ENCODE assay signal across 13 cellular contexts in genomic region chr6:2982464-2983121, GRCh38. TPM values are rescaled to one million over a fixed set of nuclear protein-coding genes. Genes with fewer than 3 reads are reported as not detected.
A peak's percentile ranks its signal among the peaks of the same experiment; 100 is the strongest.
DNase-seq lines count a peak whose midpoint lies in the region; ATAC-seq, FAIRE-seq and TF ChIP-seq lines count a peak whose summit lies in the region.
"Had no signal": no experiment of that assay in that cellular context is flagged by ENCODE, and none has a peak within 500 bp of the region (broad histone marks: within the 10 kb centered on the region; RNA-seq: fewer than 3 reads in every experiment).

No MANE protein-coding gene starts in this region.

- H3K4me1 ChIP-seq in endothelial cell of umbilical vein (ENCODE audit: control insufficient read depth, extremely low read depth, insufficient read depth, low read length) (peaks cover 29% of the 10 kb centered on the region), upper lobe of left lung (peaks cover 31 to 38% (median 38%) of the 10 kb centered on the region in 4 donors)

- intact Hi-C loops in endothelial cell of umbilical vein (cut with micrococcal nuclease): no loop called here

- peaks cover 72% of the 10 kb centered on the region for H3K4me1 Mint-ChIP-seq in nephron progenitor cell

- no peaks in the 10 kb centered on the region for H3K79me2 ChIP-seq in endothelial cell of umbilical vein (ENCODE audit: control insufficient read depth, insufficient read depth, low read length)

- TF ChIP-seq EP300 in upper lobe of left lung (IDR thresholded peaks at IDR 0.05): no peak

- CTCF ChIA-PET in endothelial cell of umbilical vein (lab: Charles Lee): no interaction called here

- peak in 1 of 2 donors; percentile 33 for ATAC-seq in upper lobe of left lung (ENCODE audit: low FRiP score in 2 of 2)
- no peak for ATAC-seq in GM18867 (IDR thresholded peaks at IDR 0.05; ENCODE audit: unreplicated experiment)

- no peaks in the 10 kb centered on the region for H3K36me3 Mint-ChIP-seq in nephron progenitor cell (ENCODE audit: low read depth)
- H3K36me3 Mint-ChIP-seq: CD8-positive, alpha-beta memory T cell had no signal

- H3K27me3 Mint-ChIP-seq in nephron progenitor cell (ENCODE audit: low read depth, poor library complexity): peaks cover 22% of the 10 kb centered on the region

- no peaks in the 10 kb centered on the region for H3K9me3 Mint-ChIP-seq in nephron progenitor cell
- H3K9me3 Mint-ChIP-seq: CD8-positive, alpha-beta memory T cell had no signal

- H3K36me3 ChIP-seq in endothelial cell of umbilical vein (ENCODE audit: control insufficient read depth in 2 of 2, extremely low read depth in 1 of 2, insufficient read depth in 2 of 2, low read length in 2 of 2) (no peaks in the 10 kb centered on the region), upper lobe of left lung (no peaks in the 10 kb centered on the region)
- H3K36me3 ChIP-seq: ovary, SJSA1 had no signal

- no peak overlapping the region for H3K9ac ChIP-seq in endothelial cell of umbilical vein (replicated peaks; ENCODE audit: extremely low read depth, insufficient read depth, low read length)

- DNase-seq in MV-4-11 (lab: John Stamatoyannopoulos, UW): peak; percentile 64
- peak; percentile 44 for DNase-seq in endothelial cell of umbilical vein (ENCODE audit: low read depth, low spot score)
- DNase-seq in nephron progenitor cell: no peak
- no peak for DNase-seq in upper lobe of left lung
- DNase-seq in activated naive CD4-positive, alpha-beta T cell treated with Interleukin-2 at 50 U/mL for 16 hours: no peak
- no peak for DNase-seq in GDM1 (lab: John Stamatoyannopoulos, UW)
- DNase-seq: activated naive CD4-positive, alpha-beta T cell treated with anti-CD3 and anti-CD28 coated beads, Interleukin-2, amount 50 U/mL, for 16 hours; CD8-positive, alpha-beta memory T cell; mesenchymal stem cell; ovary had no signal

- H3K9me1 ChIP-seq in endothelial cell of umbilical vein (replicated peaks; ENCODE audit: control insufficient read depth, extremely low read depth, insufficient read depth, low read length): no peaks in the 10 kb centered on the region

- no peak overlapping the region for H3K4me3 Mint-ChIP-seq in nephron progenitor cell

- peak overlapping the region; percentile 25 for H3K27ac ChIP-seq in endothelial cell of umbilical vein (ENCODE audit: insufficient read depth, low read depth, low read length)
- H3K27ac ChIP-seq in upper lobe of left lung: peak overlapping the region; percentile 61 to 86 (median 78)
- H3K27ac ChIP-seq: ovary, SJSA1 had no signal

- no TSS peak for BruUV-seq in endothelial cell of umbilical vein (replicated peaks; lab: Mats Ljungman, UMichigan)

- no peak overlapping the region for H3K4me3 ChIP-seq in endothelial cell of umbilical vein (replicated peaks in 1 of 3; ENCODE audit: insufficient read depth in 1 of 3, low read depth in 1 of 3, low read length in 3 of 3)
- no peak overlapping the region for H3K4me3 ChIP-seq in upper lobe of left lung
- H3K4me3 ChIP-seq: ovary, SJSA1 had no signal

- H3K27me3 ChIP-seq in endothelial cell of umbilical vein (ENCODE audit: control insufficient read depth in 2 of 2, insufficient read depth in 2 of 2, low read length in 2 of 2): no peaks in the 10 kb centered on the region
- no peaks in the 10 kb centered on the region for H3K27me3 ChIP-seq in upper lobe of left lung
- H3K27me3 ChIP-seq: ovary, SJSA1 had no signal

- H3K4me2 ChIP-seq in endothelial cell of umbilical vein (ENCODE audit: insufficient read depth, low read length): no peak overlapping the region

- TF ChIP-seq CTCF in endothelial cell of umbilical vein (IDR thresholded peaks at IDR 0.05; ENCODE audit: extremely low read depth in 1 of 2, insufficient read depth in 1 of 2, low read depth in 1 of 2, low read length in 2 of 2) (no peak), nephron progenitor cell (IDR thresholded peaks at IDR 0.05) (no peak), upper lobe of left lung (IDR thresholded peaks at IDR 0.05) (no peak)

- no peaks in the 10 kb centered on the region for H3K9me3 ChIP-seq in endothelial cell of umbilical vein (replicated peaks; ENCODE audit: control insufficient read depth, insufficient read depth, low read length)
- H3K9me3 ChIP-seq in upper lobe of left lung: no peaks in the 10 kb centered on the region
- H3K9me3 ChIP-seq: ovary, SJSA1 had no signal

- H3K27ac Mint-ChIP-seq in nephron progenitor cell: peak overlapping the region; percentile 15

- TF ChIP-seq POLR2A in endothelial cell of umbilical vein (IDR thresholded peaks at IDR 0.05; ENCODE audit: low read depth, low read length) (no peak), upper lobe of left lung (IDR thresholded peaks at IDR 0.05) (no peak)

- WGBS in upper lobe of left lung, 2 donors: 74 to 85% methylated on average over 4 of the region's 4 CpGs

- no peak for FAIRE-seq in endothelial cell of umbilical vein (lab: Jason Lieb, UNC)
- FAIRE-seq: G401.6 had no signal

- no peaks in the 10 kb centered on the region for H4K20me1 ChIP-seq in endothelial cell of umbilical vein (replicated peaks; ENCODE audit: control insufficient read depth, extremely low read depth, insufficient read depth, low read length)

- dilution Hi-C loops in endothelial cell of umbilical vein (cut with MboI; ENCODE audit: extremely low pct_ligation_motif_present, low sequenced_read_pairs): no loop called here

- peak overlapping the region; percentile 46 for H2AFZ ChIP-seq in endothelial cell of umbilical vein (ENCODE audit: low read depth, low read length)

- POLR2A ChIA-PET in endothelial cell of umbilical vein (lab: Charles Lee): no interaction called here

TF ChIP-seq in endothelial cell of umbilical vein, 7 proteins besides CTCF, POLR2A, EP300 and RAD21:
- TF ChIP-seq MYC (IDR thresholded peaks at IDR 0.05; ENCODE audit: low read depth, low read length) (no peak), MAX (IDR thresholded peaks at IDR 0.05; ENCODE audit: insufficient read depth, insufficient read length) (no peak)

RNA-seq across cellular contexts. Expression of gene SERPINB6, which starts 11.2 kb away (rescaled TPM):
- 145 and 155 TPM in 2 replicates for total RNA-seq in endothelial cell of umbilical vein
- 148 and 151 TPM in 2 replicates for polyA plus RNA-seq in endothelial cell of umbilical vein
- 127 and 135 TPM in 2 replicates for polyA plus RNA-seq in endothelial cell of umbilical vein (2011; cell fraction: cytosol; rRNA removed)
- polyA plus RNA-seq in endothelial cell of umbilical vein (2011; cell fraction: nucleus; rRNA removed): 173 and 181 TPM in 2 replicates
- polyA plus RNA-seq in endothelial cell of umbilical vein (2012): 129 and 136 TPM in 2 replicates
- polyA minus RNA-seq in endothelial cell of umbilical vein: 120 and 126 TPM in 2 replicates
- 95.6 TPM for polyA minus RNA-seq in endothelial cell of umbilical vein (2011; cell fraction: cytosol; rRNA and poly(A)+ RNA removed)
- polyA minus RNA-seq in endothelial cell of umbilical vein (2011; cell fraction: nucleus; rRNA and poly(A)+ RNA removed): 60.0 and 72.9 TPM in 2 replicates
- 100 to 1,000 TPM; 133 to 181 (median 150) TPM for total RNA-seq in upper lobe of left lung

RNA-seq across cellular contexts. Expression of gene NQO2, which starts 17.1 kb away (rescaled TPM):
- 27.6 and 31.6 TPM in 2 replicates for total RNA-seq in endothelial cell of umbilical vein
- polyA plus RNA-seq in endothelial cell of umbilical vein: 44.1 and 48.0 TPM in 2 replicates
- polyA plus RNA-seq in endothelial cell of umbilical vein (2011; cell fraction: cytosol; rRNA removed): 52.6 and 52.8 TPM in 2 replicates
- polyA plus RNA-seq in endothelial cell of umbilical vein (2011; cell fraction: nucleus; rRNA removed): 25.0 and 26.4 TPM in 2 replicates
- polyA plus RNA-seq in endothelial cell of umbilical vein (2012): 24.0 and 25.0 TPM in 2 replicates
- 34.7 and 35.6 TPM in 2 replicates for polyA minus RNA-seq in endothelial cell of umbilical vein
- 57.5 TPM for polyA minus RNA-seq in endothelial cell of umbilical vein (2011; cell fraction: cytosol; rRNA and poly(A)+ RNA removed)
- polyA minus RNA-seq in endothelial cell of umbilical vein (2011; cell fraction: nucleus; rRNA and poly(A)+ RNA removed): 4.3 and 5.4 TPM in 2 replicates
- total RNA-seq in upper lobe of left lung: 10 to 100 TPM; 10.6 to 34.3 (median 18.6) TPM

Comparison
In these comparisons a context has a peak if more than half of its experiments do, and no peak if none do; other contexts are left out.
1. DNase-seq: peak in MV-4-11 (single experiment) and endothelial cell of umbilical vein (single experiment); none in nephron progenitor cell (single experiment), upper lobe of left lung (0 of 2), activated naive CD4-positive, alpha-beta T cell treated with Interleukin-2 at 50 U/mL for 16 hours (single experiment) and GDM1 (single experiment).